ENCODE assay signal across 14 cellular contexts in genomic region chr15:70528816-70529215, GRCh38.
A peak's percentile ranks its signal among the peaks of the same experiment; 100 is the strongest.
DNase-seq lines count a peak whose midpoint lies in the region; ATAC-seq, FAIRE-seq and TF ChIP-seq lines count a peak whose summit lies in the region.
"Had no signal": no experiment of that assay in that cellular context is flagged by ENCODE, and none has a peak within 500 bp of the region (broad histone marks: within the 10 kb centered on the region; RNA-seq: fewer than 3 reads in every experiment).

No MANE protein-coding gene starts in this region.

- DNase-seq in activated CD4-positive, alpha-beta T cell treated with anti-CD3 and anti-CD28 coated beads, Interleukin-2, amount 10 ng/mL, durations not matched to agents 7 days and 5 days: no peak
- no peak for DNase-seq in activated CD4-positive, alpha-beta T cell treated with anti-CD3 and anti-CD28 coated beads for 4 hours
- DNase-seq in MM.1S: no peak
- DNase-seq in central memory CD8-positive, alpha-beta T cell (ENCODE audit: low spot score in 2 of 2): no peak
- no peak for DNase-seq in small intestine
- DNase-seq in NAMALWA (ENCODE audit: low spot score): no peak
- DNase-seq: activated gamma-delta T cell, NCI-H1694, NCI-H524 treated with DMSO at 0.1 percent for 48 hours, psoas muscle had no signal

- no peaks in the 10 kb centered on the region for H3K27me3 Mint-ChIP-seq in activated CD4-positive, alpha-beta T cell treated with anti-CD3 and anti-CD28 coated beads, Interleukin-2, amount 10 ng/mL, durations not matched to agents 7 days and 5 days
- no peaks in the 10 kb centered on the region for H3K27me3 Mint-ChIP-seq in central memory CD8-positive, alpha-beta T cell

- peak overlapping the region; percentile 67; the same call in 1 of the 2 replicates for H3K4me2 ChIP-seq in MM.1S (ENCODE audit: low read depth, low read length)

- H3K4me1 ChIP-seq in MM.1S (ENCODE audit: low read length) (peaks cover 6% of the 10 kb centered on the region), small intestine (ENCODE audit: control insufficient read depth in 2 of 2, insufficient read depth in 1 of 2, low read depth in 1 of 2, low read length in 1 of 2) (peaks cover 11 to 17% of the 10 kb centered on the region in 2 donors)
- H3K4me1 ChIP-seq: psoas muscle had no signal

- H3K36me3 Mint-ChIP-seq in activated CD4-positive, alpha-beta T cell treated with anti-CD3 and anti-CD28 coated beads, Interleukin-2, amount 10 ng/mL, durations not matched to agents 7 days and 5 days (ENCODE audit: low read depth): peaks cover 13% of the 10 kb centered on the region
- H3K36me3 Mint-ChIP-seq in central memory CD8-positive, alpha-beta T cell (ENCODE audit: insufficient read depth): no peaks in the 10 kb centered on the region

- POLR2A ChIA-PET in activated CD4-positive, alpha-beta T cell treated with anti-CD3 and anti-CD28 coated beads, Interleukin-2, amount 10 ng/mL, durations not matched to agents 7 days and 5 days (lab: Charles Lee): no interaction called here

- H3K27ac Mint-ChIP-seq in activated CD4-positive, alpha-beta T cell treated with anti-CD3 and anti-CD28 coated beads, Interleukin-2, amount 10 ng/mL, durations not matched to agents 7 days and 5 days: peak overlapping the region; percentile 90
- peak overlapping the region; percentile 92 for H3K27ac Mint-ChIP-seq in central memory CD8-positive, alpha-beta T cell (ENCODE audit: low read depth)

- no peak for TF ChIP-seq CTCF in MM.1S (IDR thresholded peaks at IDR 0.05; ENCODE audit: low read length)

- H3K36me3 ChIP-seq in MM.1S (replicated peaks; ENCODE audit: insufficient read depth, low read length) (no peaks in the 10 kb centered on the region), small intestine (ENCODE audit: control insufficient read depth in 2 of 2, insufficient read depth in 2 of 2, low read length in 2 of 2) (no peaks in the 10 kb centered on the region)
- H3K36me3 ChIP-seq: thoracic aorta had no signal

- no peaks in the 10 kb centered on the region for H3K9me2 ChIP-seq in MM.1S (replicated peaks; ENCODE audit: insufficient read depth, low read length)

- no peak for FAIRE-seq in small intestine (lab: Jason Lieb, UNC)
- FAIRE-seq: bronchial epithelial cell had no signal

- H3K27me3 ChIP-seq in MM.1S (replicated peaks; ENCODE audit: insufficient read depth, low read length) (no peaks in the 10 kb centered on the region), small intestine (ENCODE audit: control insufficient read depth in 2 of 2, insufficient read depth in 2 of 2, low read length in 2 of 2) (no peaks in the 10 kb centered on the region)

- CTCF ChIA-PET in activated CD4-positive, alpha-beta T cell treated with anti-CD3 and anti-CD28 coated beads, Interleukin-2, amount 10 ng/mL, durations not matched to agents 7 days and 5 days (lab: Charles Lee): interaction anchor here (0.6 to 1.8 kb wide), 8 partner anchors 8 to 1064 kb away, joined by 3 to 9 read pairs (median 4); no protein-coding TSS in a partner anchor

- H3K4me3 Mint-ChIP-seq in activated CD4-positive, alpha-beta T cell treated with anti-CD3 and anti-CD28 coated beads, Interleukin-2, amount 10 ng/mL, durations not matched to agents 7 days and 5 days: no peak overlapping the region
- peak overlapping the region; percentile 67 for H3K4me3 Mint-ChIP-seq in central memory CD8-positive, alpha-beta T cell

- no peaks in the 10 kb centered on the region for H3F3A ChIP-seq in MM.1S (ENCODE audit: insufficient read depth, low read length)

- H2AFZ ChIP-seq in MM.1S (ENCODE audit: low read length): 0 out of 2 replicates have a peak overlapping the region, but pooled peaks have one; percentile 59

- no peaks in the 10 kb centered on the region for H4K20me1 ChIP-seq in MM.1S (ENCODE audit: insufficient read depth, low read length)

- H3K79me2 ChIP-seq in MM.1S (ENCODE audit: low read length): no peaks in the 10 kb centered on the region

- H3K27ac ChIP-seq in MM.1S (ENCODE audit: low read length) (no peak overlapping the region), small intestine (ENCODE audit: low read depth in 1 of 2, low read length in 1 of 2) (peak overlapping the region; percentile 18 to 51)
- H3K27ac ChIP-seq: psoas muscle, thoracic aorta had no signal

- 65 to 85% (median 71%) methylated on average over 4 of the region's 4 CpGs for WGBS in small intestine, 3 donors

- H3K4me3 ChIP-seq in MM.1S (ENCODE audit: low read length) (no peak overlapping the region), small intestine (ENCODE audit: low read depth in 1 of 2, low read length in 2 of 2) (no peak overlapping the region)
- H3K4me3 ChIP-seq: psoas muscle, thoracic aorta had no signal

- ATAC-seq in central memory CD8-positive, alpha-beta T cell (replicated peaks; ENCODE audit: extremely low read depth, poor library complexity, severe bottlenecking): no peak
- ATAC-seq in HG03354 (IDR thresholded peaks at IDR 0.05; ENCODE audit: poor library complexity, severe bottlenecking, unreplicated experiment) (no peak), GM19463 (IDR thresholded peaks at IDR 0.05; ENCODE audit: unreplicated experiment) (no peak)
- ATAC-seq: psoas muscle had no signal

- peaks cover 6% of the 10 kb centered on the region for H3K9me3 Mint-ChIP-seq in activated CD4-positive, alpha-beta T cell treated with anti-CD3 and anti-CD28 coated beads, Interleukin-2, amount 10 ng/mL, durations not matched to agents 7 days and 5 days
- peaks cover 5% of the 10 kb centered on the region for H3K9me3 Mint-ChIP-seq in central memory CD8-positive, alpha-beta T cell

- no peak overlapping the region for H3K9ac ChIP-seq in MM.1S (ENCODE audit: low read length)

- peaks cover 61% of the 10 kb centered on the region for H3K4me1 Mint-ChIP-seq in activated CD4-positive, alpha-beta T cell treated with anti-CD3 and anti-CD28 coated beads, Interleukin-2, amount 10 ng/mL, durations not matched to agents 7 days and 5 days
- peaks cover 53% of the 10 kb centered on the region for H3K4me1 Mint-ChIP-seq in central memory CD8-positive, alpha-beta T cell

- H3K9me3 ChIP-seq in MM.1S (replicated peaks; ENCODE audit: insufficient read depth, low read length) (no peaks in the 10 kb centered on the region), small intestine (ENCODE audit: control insufficient read depth, low read depth) (no peaks in the 10 kb centered on the region)
- H3K9me3 ChIP-seq: psoas muscle, thoracic aorta had no signal
